Comparison of ENCODE assay signal across 7 cellular contexts in the genomic region with DNA sequence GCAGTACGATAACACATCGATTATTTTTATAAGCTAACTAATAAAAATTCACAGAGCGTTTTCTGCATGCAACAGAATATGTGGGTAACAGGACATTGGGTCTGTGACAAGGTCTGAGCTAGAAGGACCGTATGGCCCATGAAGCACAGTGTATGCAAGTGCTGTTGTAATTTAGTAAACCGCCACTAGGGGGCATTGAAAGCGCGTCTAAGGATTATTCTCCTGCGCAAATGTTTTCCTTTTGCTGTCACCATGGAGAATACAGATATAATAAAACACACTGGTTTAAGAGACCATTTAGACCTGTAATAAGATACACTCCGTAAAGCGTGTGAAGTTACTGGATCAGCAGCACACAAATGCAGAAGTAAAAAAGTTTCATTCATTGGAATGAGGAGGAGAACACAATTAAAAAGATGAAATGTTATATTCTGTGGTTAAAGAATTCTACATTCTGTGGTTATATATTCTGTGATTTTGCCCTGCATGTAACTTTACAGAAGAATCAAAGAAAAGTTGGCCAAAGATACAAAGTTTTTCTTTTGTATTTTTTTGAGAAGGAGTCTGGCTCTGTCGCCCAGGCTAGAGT.
DNase-seq lines count a peak whose midpoint lies in the region; ATAC-seq and TF ChIP-seq lines count a peak whose summit lies in the region.

No MANE protein-coding gene starts in this region.

- POLR2A ChIA-PET in WTC11 (lab: Charles Lee) = no interaction called here

- ATAC-seq in HG03025 (IDR thresholded peaks at IDR 0.05; ENCODE audit: low FRiP score, unreplicated experiment) = peak; percentile 49
- peak; percentile 91 for ATAC-seq in WTC11

- no peaks in the 10 kb centered on the region for H3K4me1 Mint-ChIP-seq in WTC11

- H3K27me3 ChIP-seq in GM06990 (replicated peaks; ENCODE audit: control insufficient read depth, insufficient read depth, low read length) = no peaks in the 10 kb centered on the region

- H3K4me3 Mint-ChIP-seq in WTC11 = no peak overlapping the region

- no peaks in the 10 kb centered on the region for H3K27me3 Mint-ChIP-seq in WTC11 (ENCODE audit: low read depth)

- H3K9me3 Mint-ChIP-seq in WTC11 = no peaks in the 10 kb centered on the region

- H3K36me3 Mint-ChIP-seq in WTC11 = peaks cover 12% of the 10 kb centered on the region

- no peak overlapping the region; the same call in 1 of the 2 replicates for H3K27ac Mint-ChIP-seq in WTC11

- no peak for DNase-seq in GM06990 (ENCODE audit: extremely low read depth, insufficient read length)
- DNase-seq in NCI-H2227 (lab: John Stamatoyannopoulos, UW; ENCODE audit: unreplicated experiment) = peak; percentile 94
- DNase-seq in WTC11 (ENCODE audit: low spot score) = peak; percentile 59
- peak; percentile 21 for DNase-seq in effector CD4-positive, alpha-beta T cell
- peak; percentile 91 for DNase-seq in medulla oblongata (ENCODE audit: extremely low spot score)
- peak; percentile 16 to 29 for DNase-seq in stimulated activated CD8-positive, alpha-beta memory T cell treated with anti-CD3 and anti-CD28 coated beads, Interleukin-4, amount 100 ng/mL, for 1 hour (ENCODE audit: low read depth in 2 of 2, low spot score in 1 of 2)

- CTCF ChIA-PET in WTC11 (lab: Charles Lee) = interaction anchor here (0.5 to 1.9 kb wide), 59 partner anchors 9 to 649 kb away, joined by 3 to 47 read pairs (median 4); no protein-coding TSS in a partner anchor

- no peak overlapping the region for H3K4me3 ChIP-seq in GM06990 (replicated peaks; ENCODE audit: low read depth, low read length)

- H3K36me3 ChIP-seq in GM06990 (ENCODE audit: control insufficient read depth, insufficient read depth, low read length) = no peaks in the 10 kb centered on the region

- TF ChIP-seq CTCF in GM06990 (IDR thresholded peaks at IDR 0.05; ENCODE audit: insufficient read depth, low read length, poor library complexity, severe bottlenecking) = peak; percentile 74
- TF ChIP-seq CTCF in WTC11 (IDR thresholded peaks at IDR 0.05) = peak; percentile 95

TF ChIP-seq in WTC11, 78 proteins besides CTCF, POLR2A, EP300 and RAD21:
- no peak for TF ChIP-seq NFYB (CRISPR knock-in tag; conservative IDR thresholded peaks at IDR 0.05; ENCODE audit: low read depth)
- no peak for TF ChIP-seq ZNF219 (CRISPR knock-in tag; IDR thresholded peaks at IDR 0.05; ENCODE audit: borderline replicate concordance)
- no peak for TF ChIP-seq FOXK1 (CRISPR knock-in tag; IDR thresholded peaks at IDR 0.05)
- TF ChIP-seq, protein P1, sequence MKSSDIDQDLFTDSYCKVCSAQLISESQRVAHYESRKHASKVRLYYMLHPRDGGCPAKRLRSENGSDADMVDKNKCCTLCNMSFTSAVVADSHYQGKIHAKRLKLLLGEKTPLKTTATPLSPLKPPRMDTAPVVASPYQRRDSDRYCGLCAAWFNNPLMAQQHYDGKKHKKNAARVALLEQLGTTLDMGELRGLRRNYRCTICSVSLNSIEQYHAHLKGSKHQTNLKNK (CRISPR knock-in tag; IDR thresholded peaks at IDR 0.05) = no peak
- TF ChIP-seq, protein P2, sequence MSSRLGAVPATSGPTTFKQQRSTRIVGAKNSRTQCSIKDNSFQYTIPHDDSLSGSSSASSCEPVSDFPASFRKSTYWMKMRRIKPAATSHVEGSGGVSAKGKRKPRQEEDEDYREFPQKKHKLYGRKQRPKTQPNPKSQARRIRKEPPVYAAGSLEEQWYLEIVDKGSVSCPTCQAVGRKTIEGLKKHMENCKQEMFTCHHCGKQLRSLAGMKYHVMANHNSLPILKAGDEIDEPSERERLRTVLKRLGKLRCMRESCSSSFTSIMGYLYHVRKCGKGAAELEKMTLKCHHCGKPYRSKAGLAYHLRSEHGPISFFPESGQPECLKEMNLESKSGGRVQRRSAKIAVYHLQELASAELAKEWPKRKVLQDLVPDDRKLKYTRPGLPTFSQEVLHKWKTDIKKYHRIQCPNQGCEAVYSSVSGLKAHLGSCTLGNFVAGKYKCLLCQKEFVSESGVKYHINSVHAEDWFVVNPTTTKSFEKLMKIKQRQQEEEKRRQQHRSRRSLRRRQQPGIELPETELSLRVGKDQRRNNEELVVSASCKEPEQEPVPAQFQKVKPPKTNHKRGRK (CRISPR knock-in tag; IDR thresholded peaks at IDR 0.05; ENCODE audit: borderline replicate concordance) = no peak
- no peak for TF ChIP-seq JUN (CRISPR knock-in tag; IDR thresholded peaks at IDR 0.05)
- TF ChIP-seq ZNF138 (CRISPR knock-in tag; conservative IDR thresholded peaks at IDR 0.05) = no peak
- TF ChIP-seq ZNF232 (CRISPR knock-in tag; IDR thresholded peaks at IDR 0.05) = no peak
- TF ChIP-seq, protein P3, sequence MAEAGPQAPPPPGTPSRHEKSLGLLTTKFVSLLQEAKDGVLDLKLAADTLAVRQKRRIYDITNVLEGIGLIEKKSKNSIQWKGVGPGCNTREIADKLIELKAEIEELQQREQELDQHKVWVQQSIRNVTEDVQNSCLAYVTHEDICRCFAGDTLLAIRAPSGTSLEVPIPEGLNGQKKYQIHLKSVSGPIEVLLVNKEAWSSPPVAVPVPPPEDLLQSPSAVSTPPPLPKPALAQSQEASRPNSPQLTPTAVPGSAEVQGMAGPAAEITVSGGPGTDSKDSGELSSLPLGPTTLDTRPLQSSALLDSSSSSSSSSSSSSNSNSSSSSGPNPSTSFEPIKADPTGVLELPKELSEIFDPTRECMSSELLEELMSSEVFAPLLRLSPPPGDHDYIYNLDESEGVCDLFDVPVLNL (CRISPR knock-in tag; IDR thresholded peaks at IDR 0.05; ENCODE audit: borderline replicate concordance, low read depth) = no peak
